25 cellular contexts compared by ENCODE assay signal in the genomic region with DNA sequence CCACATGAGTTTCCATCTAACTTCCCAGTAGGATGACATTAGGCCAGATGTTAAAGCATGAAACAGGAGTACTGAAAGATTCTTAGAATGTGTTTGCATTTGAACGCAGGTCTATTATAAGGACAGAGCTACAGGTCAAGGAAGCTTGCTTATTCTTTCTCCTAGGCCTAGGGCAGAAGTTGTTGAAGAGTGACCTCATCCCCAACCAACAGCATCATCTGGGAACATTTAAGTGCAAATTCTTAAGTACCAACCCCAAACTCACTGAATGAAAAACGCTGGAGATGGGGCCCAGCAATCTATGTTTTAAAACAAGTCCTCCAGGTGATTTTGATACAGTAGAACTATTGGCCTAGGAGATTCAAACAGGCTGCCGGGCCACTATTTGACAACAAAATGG. TPM values are rescaled to one million over a fixed set of nuclear protein-coding genes. Genes with fewer than 3 reads are reported as not detected.
DNase-seq lines count a peak whose midpoint lies in the region; ATAC-seq, FAIRE-seq and TF ChIP-seq lines count a peak whose summit lies in the region.
"Had no signal": no experiment of that assay in that cellular context is flagged by ENCODE, and none has a peak within 500 bp of the region (broad histone marks: within the 10 kb centered on the region; RNA-seq: fewer than 3 reads in every experiment).

No MANE protein-coding gene starts in this region.

- RAD21 ChIA-PET in GM12878 (lab: Charles Lee; ENCODE audit: unreplicated experiment), result interaction anchor here (0.8 to 12.0 kb wide), 21 partner anchors 14 to 201 kb away, joined by 3 to 591 read pairs (median 4); a partner anchor contains a TSS

- H3K27ac Mint-ChIP-seq in HFFc6 (peak overlapping the region; percentile 14; the same call in 1 of the 2 replicates), H9 (peak overlapping the region in 1 of 3 experiments; percentile 97; a peak in 2 of 7 replicates)
- H3K27ac Mint-ChIP-seq: T-helper 2 cell treated with Interferon-gamma antibody and Interleukin-4, amounts not matched to agents 5 μg/mL and 100 μg/mL, for 36 hours had no signal

- H2BK20ac ChIP-seq in H9 (ENCODE audit: low read depth, low read length, poor library complexity, severe bottlenecking), result no peak overlapping the region

- TF ChIP-seq EP300 in GM12878 (IDR thresholded peaks at IDR 0.05; ENCODE audit: borderline replicate concordance in 1 of 2, control insufficient read depth in 1 of 2, low read depth in 2 of 2, low read length in 2 of 2), result no peak

- SMC1A ChIA-PET in GM12878 (lab: Charles Lee; ENCODE audit: uncharacterized antibody, unreplicated experiment), result interaction anchor here (0.7 to 5.9 kb wide), 30 partner anchors 8 to 279 kb away, joined by 3 to 42 read pairs (median 5); a partner anchor contains a TSS

- H3K9me3 ChIP-seq in GM12878 (replicated peaks; ENCODE audit: control insufficient read depth, insufficient read depth, low read length) (no peaks in the 10 kb centered on the region), iPS-20b (ENCODE audit: insufficient read depth, low read depth, low read length) (no peaks in the 10 kb centered on the region), H9 (ENCODE audit: control insufficient read depth, low read depth, low read length) (no peaks in the 10 kb centered on the region)
- H3K9me3 ChIP-seq: mucosa of descending colon, SK-N-SH, upper lobe of right lung had no signal

- in situ Hi-C loops in GM12878 (cut with MboI), result loop anchor here (5.0 kb wide), 1 partner anchor 178 kb away; no protein-coding TSS in a partner anchor

- H3K36me3 ChIP-seq in GM12878 (ENCODE audit: control insufficient read depth in 2 of 2, insufficient read depth in 2 of 2, low read length in 1 of 2) (no peaks in the 10 kb centered on the region; a peak in 1 of 4 replicates), iPS-20b (ENCODE audit: insufficient read depth, low read depth, low read length) (peaks cover 22% of the 10 kb centered on the region)

- H3K36me3 Mint-ChIP-seq in HFFc6 (ENCODE audit: low read depth) (peaks cover 16% of the 10 kb centered on the region), H9 (ENCODE audit: insufficient read depth in 1 of 3, low read depth in 3 of 3) (peaks cover 6 to 35% (median 20%) of the 10 kb centered on the region in 3 experiments; a peak in 5 of 7 replicates)

- no peak overlapping the region for H2AK5ac ChIP-seq in H9 (ENCODE audit: insufficient read length, low read length)

- WGBS in GM12878 (ENCODE audit: insufficient coverage, insufficient replicate concordance, low lambda C conversion rate, missing lambda C conversion rate), result 41% methylated on average over 3 of the region's 3 CpGs
- WGBS in H9 (ENCODE audit: extremely low coverage, insufficient read length, low lambda C conversion rate), result no CpG with 5 or more reads among the region's 3 CpGs

- H3K27me3 Mint-ChIP-seq in HFFc6 (ENCODE audit: insufficient read depth), result no peaks in the 10 kb centered on the region; the same call in none of the 2 replicates
- H3K27me3 Mint-ChIP-seq in H9 (ENCODE audit: low read depth), result no peaks in the 10 kb centered on the region
- H3K27me3 Mint-ChIP-seq: CD8-positive, alpha-beta memory T cell had no signal

- no TSS peak for BruUV-seq in GM12878 (replicated peaks; lab: Mats Ljungman, UMichigan)

- H3K4me1 Mint-ChIP-seq in HFFc6 (ENCODE audit: low read depth) (peaks cover 23% of the 10 kb centered on the region), H9 (peaks cover 36 to 48% of the 10 kb centered on the region in 2 experiments)

- no peak overlapping the region for H4K8ac ChIP-seq in H9 (replicated peaks; ENCODE audit: insufficient read length, low read depth, low read length)

- no peaks in the 10 kb centered on the region for H3K23me2 ChIP-seq in H9 (ENCODE audit: insufficient read length, low read depth, low read length, poor library complexity, severe bottlenecking)

- H3K23ac ChIP-seq in H9 (ENCODE audit: insufficient read length, low read depth, low read length), result no peak overlapping the region

- no peak overlapping the region for H2BK5ac ChIP-seq in H9 (ENCODE audit: insufficient read length, low read length)

- no peaks in the 10 kb centered on the region for H3K79me1 ChIP-seq in H9 (ENCODE audit: insufficient read depth, low read depth, low read length, poor library complexity, severe bottlenecking)

- no peak overlapping the region for H3T11ph ChIP-seq in H9 (ENCODE audit: low read length)

- H2BK12ac ChIP-seq in H9 (ENCODE audit: insufficient read length, low read depth, low read length), result no peak overlapping the region

- TF ChIP-seq CTCF in HFFc6 (IDR thresholded peaks at IDR 0.05), result no peak
- no peak for TF ChIP-seq CTCF in GM12878 (IDR thresholded peaks at IDR 0.05 in 2 of 3, conservative IDR thresholded peaks at IDR 0.05 in 1 of 3; ENCODE audit: control insufficient read depth in 2 of 3, extremely low read depth in 1 of 3, insufficient read depth in 1 of 3, low read depth in 3 of 3, low read length in 3 of 3)
- TF ChIP-seq CTCF in H9 (conservative IDR thresholded peaks at IDR 0.05), result no peak

- POLR2A ChIA-PET in GM12878 (lab: Charles Lee), result interaction anchor here (0.5 to 2.7 kb wide), 11 partner anchors 8 to 188 kb away, joined by 3 to 18 read pairs (median 5); a partner anchor contains a TSS

- H3K4me3 Mint-ChIP-seq in HFFc6 (no peak overlapping the region), H9 (no peak overlapping the region)
- H3K4me3 Mint-ChIP-seq: CD8-positive, alpha-beta memory T cell; T-helper 2 cell treated with Interferon-gamma antibody and Interleukin-4, amounts not matched to agents 5 μg/mL and 100 μg/mL, for 36 hours had no signal

- H2BK15ac ChIP-seq in H9 (ENCODE audit: low read depth, low read length), result no peak overlapping the region

- no peak overlapping the region for H3K9ac ChIP-seq in GM12878 (ENCODE audit: control insufficient read depth, insufficient read depth, low read length)
- no peak overlapping the region for H3K9ac ChIP-seq in iPS-20b (ENCODE audit: low read depth, low read length)
- H3K9ac ChIP-seq in H9 (ENCODE audit: extremely low read depth, insufficient read length, low read length), result no peak overlapping the region
- H3K9ac ChIP-seq: SK-N-SH had no signal

- peak; percentile 2; the same call in 2 of the 3 replicates for ATAC-seq in GM12878
- ATAC-seq: mucosa of descending colon, upper lobe of right lung had no signal

- CTCF ChIA-PET in GM12878 (lab: Yijun Ruan, JAX), result interaction anchor here (0.7 to 3.8 kb wide), 12 partner anchors 11 to 188 kb away, joined by 3 to 17 read pairs (median 5); no protein-coding TSS in a partner anchor

- no peak for TF ChIP-seq POLR2A in GM12878 (IDR thresholded peaks at IDR 0.05; ENCODE audit: low read depth, low read length)

- no peak overlapping the region for H4K91ac ChIP-seq in H9 (ENCODE audit: insufficient read length, low read depth, low read length)

- TF ChIP-seq RAD21 in GM12878 (IDR thresholded peaks at IDR 0.05; ENCODE audit: insufficient read depth, low read depth, low read length), result no peak

- FAIRE-seq in GM12878 (lab: Jason Lieb, UNC), result no peak
- FAIRE-seq: bronchial epithelial cell had no signal

- H3K4me1 ChIP-seq in GM12878 (ENCODE audit: control insufficient read depth, insufficient read depth, low read length) (peaks cover 35% of the 10 kb centered on the region), iPS-20b (ENCODE audit: insufficient read depth, low read length) (peaks cover 42% of the 10 kb centered on the region), H9 (ENCODE audit: insufficient read depth, low read length) (peaks cover 7% of the 10 kb centered on the region; the same call in 1 of the 2 replicates)
- H3K4me1 ChIP-seq: upper lobe of right lung had no signal

- no peaks in the 10 kb centered on the region for H3K27me3 ChIP-seq in GM12878 (replicated peaks in 1 of 2; ENCODE audit: control insufficient read depth in 2 of 2, insufficient read depth in 2 of 2, low read length in 1 of 2)
- no peaks in the 10 kb centered on the region for H3K27me3 ChIP-seq in iPS-20b (ENCODE audit: insufficient read depth, low read length)
- no peaks in the 10 kb centered on the region for H3K27me3 ChIP-seq in H9 (ENCODE audit: insufficient read depth, low read length)
- H3K27me3 ChIP-seq: upper lobe of right lung had no signal

- H3K18ac ChIP-seq in H9 (ENCODE audit: insufficient read length, low read depth, low read length), result no peak overlapping the region

- H2BK120ac ChIP-seq in H9 (ENCODE audit: low read depth, low read length, poor library complexity, severe bottlenecking), result no peak overlapping the region

- peak; percentile 17 for DNase-seq in EL
- no peak for DNase-seq in HFFc6
- no peak for DNase-seq in GM12878 (ENCODE audit: low read depth, low spot score)
- DNase-seq in DMS79 treated with DMSO at 0.1 percent for 48 hours (lab: John Stamatoyannopoulos, UW), result no peak
- no peak for DNase-seq in NCI-H345 (lab: John Stamatoyannopoulos, UW)
- DNase-seq in HuH-7 (ENCODE audit: low spot score), result no peak
- no peak for DNase-seq in H9
- DNase-seq: activated CD4-positive, CD25-positive, alpha-beta regulatory T cell; activated effector memory CD4-positive, alpha-beta T cell treated with Interleukin-2 at 50 U/mL for 16 hours; CD8-positive, alpha-beta memory T cell; DMS53; foreskin melanocyte; HCEC 1CT; mucosa of descending colon; NCI-H1092 treated with DMSO at 0.1 percent for 48 hours; NCI-H2081; NCI-H510A; RPMI8226; SK-N-SH; stimulated activated CD4-positive, alpha-beta T cell treated with anti-CD3 and anti-CD28 coated beads, Interleukin-4, amount 100 ng/mL, for 24 hours; upper lobe of right lung had no signal

- H3K14ac ChIP-seq in H9 (ENCODE audit: insufficient read depth, low read length), result no peak overlapping the region

- no peaks in the 10 kb centered on the region for H3K9me3 Mint-ChIP-seq in HFFc6
- no peaks in the 10 kb centered on the region for H3K9me3 Mint-ChIP-seq in H9
- H3K9me3 Mint-ChIP-seq: CD8-positive, alpha-beta memory T cell; T-helper 2 cell treated with Interferon-gamma antibody and Interleukin-4, amounts not matched to agents 5 μg/mL and 100 μg/mL, for 36 hours had no signal

- no peak overlapping the region for H3K56ac ChIP-seq in H9 (ENCODE audit: insufficient read length, low read depth, low read length)

- H3K4me2 ChIP-seq in GM12878 (ENCODE audit: control insufficient read depth, insufficient read depth) (peak overlapping the region; percentile 80), H9 (ENCODE audit: insufficient read depth, insufficient read length, low read length) (no peak overlapping the region)
- H3K4me2 ChIP-seq: SK-N-SH, smooth muscle cell had no signal

- peak overlapping the region; percentile 55; the same call in 1 of the 2 replicates for H3K27ac ChIP-seq in GM12878 (ENCODE audit: control insufficient read depth, insufficient read depth)
- peak overlapping the region; percentile 61 for H3K27ac ChIP-seq in iPS-20b (ENCODE audit: low read length)
- no peak overlapping the region for H3K27ac ChIP-seq in H9 (ENCODE audit: insufficient read length, low read depth, low read length)
- H3K27ac ChIP-seq: upper lobe of right lung had no signal

- H4K20me1 ChIP-seq in GM12878 (ENCODE audit: control insufficient read depth, insufficient read depth) (no peaks in the 10 kb centered on the region), H9 (ENCODE audit: control insufficient read depth, insufficient read depth, insufficient read length) (no peaks in the 10 kb centered on the region)

- no peak overlapping the region for H3K4ac ChIP-seq in H9 (ENCODE audit: low read depth, low read length)

- H3K4me3 ChIP-seq in GM12878 (peak overlapping the region; percentile 20; the same call in 1 of the 2 replicates), iPS-20b (ENCODE audit: low read length) (no peak overlapping the region)
- H3K4me3 ChIP-seq: mucosa of descending colon, smooth muscle cell, upper lobe of right lung had no signal

- intact Hi-C loops in GM12878 (cut with micrococcal nuclease; ENCODE audit: unreplicated experiment), result loop anchor here (5.0 to 10.0 kb wide), 2 partner anchors 42 to 125 kb away; no protein-coding TSS in a partner anchor

- no peak overlapping the region for H4K5ac ChIP-seq in H9 (ENCODE audit: insufficient read length, low read depth, low read length)

- H3K79me2 ChIP-seq in GM12878 (ENCODE audit: control insufficient read depth, insufficient read depth, low read length) (no peaks in the 10 kb centered on the region), H9 (ENCODE audit: insufficient read depth, low read length) (no peaks in the 10 kb centered on the region)

- H2AFZ ChIP-seq in GM12878 (ENCODE audit: control insufficient read depth, low read depth, low read length) (no peak overlapping the region), H9 (ENCODE audit: low read length) (no peak overlapping the region)

RNA-seq across cellular contexts. Expression of a gene that starts 52.4 kb away (rescaled TPM):
- total RNA-seq in HFFc6 (2021; fragmentation: NEBNext Ultra II Directional; extraction: Animal tissue kit (Norgen Biotek cat#: 25700)), result 1 to 10 TPM; 1.5 to 3.0 (median 2.3) TPM
- 83.0 and 91.1 TPM in 2 replicates for total RNA-seq in GM12878 (2013; cell fraction: nucleolus; rRNA removed)
- total RNA-seq in GM12878 (2014; rRNA removed), result 9.9 and 10.7 TPM in 2 replicates
- 6.4 and 7.1 TPM in 2 replicates for total RNA-seq in GM12878 (2014; rRNA removed; fragmentation: Illumina TruSeq; extraction: Trizol)
- total RNA-seq in GM12878 (2021), result 11.4 and 15.6 TPM in 2 replicates
- 6.3 TPM for polyA plus RNA-seq in GM12878 (2011; ENCODE audit: low read depth)
- 18.9 and 23.5 TPM in 2 replicates for polyA plus RNA-seq in GM12878 (2011; rRNA removed)
- 13.4 and 15.6 TPM in 2 replicates for polyA plus RNA-seq in GM12878 (2011; cell fraction: cytosol; rRNA removed)
- polyA plus RNA-seq in GM12878 (2011; cell fraction: nucleus; rRNA removed), result 121 and 135 TPM in 2 replicates
- polyA plus RNA-seq in GM12878 (2012), result 5.7 and 13.3 TPM in 2 replicates
- 7.7 and 11.8 TPM in 2 replicates for polyA plus RNA-seq in GM12878 (2014; fragmentation: Illumina TruSeq; extraction: Trizol)
- 1 to 10 TPM; 1.8 to 2.6 TPM for polyA plus RNA-seq in GM12878 (2014; fragmentation: Nextera tagmentation; extraction: Ambion mirVana)
- 15.7 and 19.8 TPM in 2 replicates for polyA plus RNA-seq in GM12878 (2014; rRNA removed)
- polyA plus RNA-seq in GM12878 (2016; fragmentation: Nextera tagmentation; extraction: Ambion mirVana), result 1 to 10 TPM; 3.8 to 7.0 TPM
- 9.6 and 21.2 TPM in 2 replicates for polyA minus RNA-seq in GM12878 (2011; rRNA and poly(A)+ RNA removed)
- 4.7 and 7.6 TPM in 2 replicates for polyA minus RNA-seq in GM12878 (2011; cell fraction: cytosol; rRNA and poly(A)+ RNA removed)
- polyA minus RNA-seq in GM12878 (2011; cell fraction: nucleus; rRNA and poly(A)+ RNA removed), result 34.9 and 47.5 TPM in 2 replicates
- 6.9 and 8.5 TPM in 2 replicates for total RNA-seq in H9 (2021)
